10 cellular contexts compared by ENCODE assay signal in genomic region chr9:42386477-42386876, GRCh38.
"Had no signal": no experiment of that assay in that cellular context is flagged by ENCODE, and none has a peak within 500 bp of the region (broad histone marks: within the 10 kb centered on the region; RNA-seq: fewer than 3 reads in every experiment).

No MANE protein-coding gene starts in this region.

- H3K27me3 ChIP-seq: neutrophil, tibial artery had no signal

- H3K4me3 ChIP-seq: lung, skin epidermis, tibial artery had no signal

- H3K4me1 ChIP-seq: tibial artery had no signal

- H3K36me3 ChIP-seq: neutrophil, tibial artery had no signal

- H3K27ac ChIP-seq: neutrophil, skin epidermis, tibial artery had no signal

- DNase-seq: activated CD4-positive, alpha-beta T cell treated with anti-CD3 and anti-CD28 coated beads, Interleukin-2, amount 50 U/mL, for 1 hour; left cardiac atrium; naive thymus-derived CD8-positive, alpha-beta T cell; retina; tibial artery had no signal

- H3K9me3 ChIP-seq: neutrophil had no signal

- FAIRE-seq: bronchial epithelial cell, colon had no signal

- ATAC-seq: naive thymus-derived CD8-positive, alpha-beta T cell had no signal
